ENCODE assay signal across 8 cellular contexts in the genomic region with DNA sequence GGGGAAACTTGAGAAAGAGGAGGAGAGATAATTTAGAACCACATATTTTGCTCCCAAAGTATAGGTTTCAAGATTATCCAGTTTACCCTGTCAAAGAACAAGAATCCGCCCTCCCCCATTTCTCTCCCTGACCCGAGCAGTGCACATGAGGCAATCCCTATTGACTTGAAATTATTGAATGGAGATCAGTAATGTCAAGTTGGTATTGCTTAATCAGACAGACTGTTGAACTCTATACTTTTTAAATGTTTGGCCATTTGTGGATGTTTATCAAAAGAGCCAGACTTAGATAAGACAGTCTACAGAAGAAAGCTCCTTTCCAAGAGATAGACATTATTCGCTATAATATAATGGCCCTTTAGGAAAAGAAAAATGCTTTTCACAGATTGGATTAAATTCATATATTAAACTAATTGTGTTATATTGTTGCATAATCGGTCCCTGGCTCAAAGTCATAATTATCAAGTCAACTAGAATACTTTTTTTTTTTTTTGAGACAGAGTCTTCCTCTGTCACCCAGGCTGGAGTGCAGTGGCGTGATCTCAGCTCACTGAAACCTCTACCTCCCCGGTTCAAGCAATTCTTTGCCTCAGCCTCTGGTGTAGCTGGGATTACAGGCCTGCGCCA. TPM values are rescaled to one million over a fixed set of nuclear protein-coding genes. Genes with fewer than 3 reads are reported as not detected.
DNase-seq lines count a peak whose midpoint lies in the region; ATAC-seq and TF ChIP-seq lines count a peak whose summit lies in the region.

No MANE protein-coding gene starts in this region.

- H3K4me3 ChIP-seq in muscle layer of duodenum (ENCODE audit: low read depth in 1 of 2, low read length in 2 of 2) = peak overlapping the region in 1 of 2 donors; percentile 45
- no peak overlapping the region for H3K4me3 ChIP-seq in aorta (ENCODE audit: low read length in 2 of 2)

- peaks cover 8% of the 10 kb centered on the region for H3K27me3 Mint-ChIP-seq in brain

- peak overlapping the region; percentile 47 to 97 (median 96) for H3K27ac Mint-ChIP-seq in brain

- H3K27ac ChIP-seq in muscle layer of duodenum (ENCODE audit: low read length) (peak overlapping the region; percentile 90), aorta (ENCODE audit: low read depth in 1 of 2, low read length in 2 of 2) (peak overlapping the region; percentile 29 to 96)

- H3K27me3 ChIP-seq in muscle layer of duodenum (ENCODE audit: low read depth, low read length) (no peaks in the 10 kb centered on the region), aorta (ENCODE audit: control insufficient read depth in 1 of 2, insufficient read depth in 2 of 2, low read length in 1 of 2) (no peaks in the 10 kb centered on the region)

- H3K36me3 ChIP-seq in muscle layer of duodenum (ENCODE audit: control insufficient read depth in 1 of 2, insufficient read depth in 2 of 2, low read length in 2 of 2) = peaks cover 0 to 5% of the 10 kb centered on the region in 2 donors
- H3K36me3 ChIP-seq in aorta (ENCODE audit: control insufficient read depth in 1 of 2, insufficient read depth in 2 of 2, low read length in 1 of 2) = no peaks in the 10 kb centered on the region

- H3K9me3 Mint-ChIP-seq in brain = no peaks in the 10 kb centered on the region

- DNase-seq in Right ventricle myocardium superior = no peak
- DNase-seq in cardiac septum (ENCODE audit: low spot score) = no peak
- DNase-seq in aorta = no peak
- DNase-seq in UCSD-AML1 (lab: John Stamatoyannopoulos, UW; ENCODE audit: unreplicated experiment) = no peak
- no peak for DNase-seq in COR-L47 (lab: John Stamatoyannopoulos, UW)
- no peak for DNase-seq in kidney tubule cell (ENCODE audit: low spot score)

- peak; percentile 15 for ATAC-seq in Right ventricle myocardium superior (ENCODE audit: poor library complexity)
- ATAC-seq in aorta (ENCODE audit: low FRiP score) = peak; percentile 47

- peaks cover 17 to 44% of the 10 kb centered on the region in 2 donors for H3K4me1 ChIP-seq in muscle layer of duodenum (ENCODE audit: control insufficient read depth in 1 of 2, insufficient read depth in 2 of 2, low read length in 2 of 2)
- peaks cover 0 to 10% of the 10 kb centered on the region in 2 donors for H3K4me1 ChIP-seq in aorta (ENCODE audit: control insufficient read depth in 1 of 2, insufficient read depth in 2 of 2, low read length in 2 of 2)

- peak overlapping the region in 4 of 5 experiments; percentile 62 to 89 (median 68) for H3K4me3 Mint-ChIP-seq in brain

- H3K9me3 ChIP-seq in muscle layer of duodenum (ENCODE audit: control insufficient read depth in 1 of 2, low read length in 2 of 2) = no peaks in the 10 kb centered on the region
- no peaks in the 10 kb centered on the region for H3K9me3 ChIP-seq in aorta (ENCODE audit: control insufficient read depth, low read length)

- TF ChIP-seq CTCF in brain (conservative IDR thresholded peaks at IDR 0.05) = no peak

- peaks cover 57% of the 10 kb centered on the region for H3K4me1 Mint-ChIP-seq in brain

- intact Hi-C loops in Right ventricle myocardium superior (cut with DNase I) (no loop called here), cardiac septum (cut with DNase I) (loop anchor here (5.0 kb wide), 1 partner anchor 44 kb away; no protein-coding TSS in a partner anchor), aorta (cut with DNase I) (no loop called here)

- peaks cover 21% of the 10 kb centered on the region for H3K36me3 Mint-ChIP-seq in brain

- WGBS in aorta, 2 donors = 75 to 79% methylated on average over 7 of the region's 7 CpGs

RNA-seq across cellular contexts. Expression of a gene that starts 5.3 kb away (rescaled TPM):
- total RNA-seq in Right ventricle myocardium superior (5.0 TPM), cardiac septum (5.6 TPM), aorta (10 to 100 TPM; 16.3 to 40.9 TPM)
- polyA plus RNA-seq in brain (ENCODE audit: insufficient read depth, low read depth, low replicate concordance) (64.7 TPM), aorta (10 to 100 TPM in 1 of 2 donors, 1 to 10 TPM in 1; 9.8 to 14.3 TPM)

RNA-seq across cellular contexts. Expression of a gene that starts 6.3 kb away (rescaled TPM):
- 4.5 TPM for total RNA-seq in Right ventricle myocardium superior
- 6.2 TPM for total RNA-seq in cardiac septum
- polyA plus RNA-seq in brain (ENCODE audit: insufficient read depth, low read depth, low replicate concordance) = 12.2 TPM
- total RNA-seq in aorta = 10 to 100 TPM in 1 of 2 donors, 1 to 10 TPM in 1; 5.4 to 10.4 TPM
- polyA plus RNA-seq in aorta = 1 to 10 TPM; 7.0 to 8.9 TPM

RNA-seq across cellular contexts. Expression of a gene that starts 54.2 kb away (rescaled TPM):
- total RNA-seq in Right ventricle myocardium superior (155 TPM), cardiac septum (136 TPM), aorta (10 to 100 TPM; 37.1 to 38.5 TPM)
- polyA plus RNA-seq in brain (ENCODE audit: insufficient read depth, low read depth, low replicate concordance) (115 TPM), aorta (10 to 100 TPM; 29.9 to 56.2 TPM)
